Comparison of ENCODE assay signal across 29 cellular contexts in the genomic region with DNA sequence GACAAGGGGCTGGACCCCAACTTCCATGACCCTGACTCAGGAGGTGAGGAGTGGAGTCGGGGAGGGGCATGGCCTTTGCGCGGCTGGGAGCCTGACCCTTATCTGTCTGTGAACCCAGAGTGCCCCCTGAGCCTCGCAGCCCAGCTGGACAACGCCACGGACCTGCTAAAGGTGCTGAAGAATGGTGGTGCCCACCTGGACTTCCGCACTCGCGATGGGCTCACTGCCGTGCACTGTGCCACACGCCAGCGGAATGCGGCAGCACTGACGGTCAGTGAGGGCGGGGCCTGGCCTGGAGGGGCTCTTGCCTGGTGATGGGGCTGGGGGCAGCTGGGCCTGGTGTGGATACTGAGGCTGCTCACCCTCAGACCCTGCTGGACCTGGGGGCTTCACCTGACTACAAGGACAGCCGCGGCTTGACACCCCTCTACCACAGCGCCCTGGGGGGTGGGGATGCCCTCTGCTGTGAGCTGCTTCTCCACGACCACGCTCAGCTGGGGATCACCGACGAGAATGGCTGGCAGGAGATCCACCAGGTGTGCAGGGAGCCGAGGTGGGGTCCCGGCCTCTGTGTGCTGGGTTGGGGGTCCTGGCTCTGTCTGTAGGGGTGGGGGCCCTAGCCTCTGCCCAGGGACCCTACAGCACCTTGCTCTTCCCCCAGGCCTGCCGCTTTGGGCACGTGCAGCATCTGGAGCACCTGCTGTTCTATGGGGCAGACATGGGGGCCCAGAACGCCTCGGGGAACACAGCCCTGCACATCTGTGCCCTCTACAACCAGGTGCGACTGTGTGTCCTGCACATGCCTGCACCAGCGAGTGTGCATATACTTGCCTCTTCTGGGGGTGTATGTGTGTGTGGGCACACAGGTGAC. TPM values are rescaled to one million over a fixed set of nuclear protein-coding genes. Genes with fewer than 3 reads are reported as not detected.
DNase-seq lines count a peak whose midpoint lies in the region; ATAC-seq and TF ChIP-seq lines count a peak whose summit lies in the region.
"Had no signal": no experiment of that assay in that cellular context is flagged by ENCODE, and none has a peak within 500 bp of the region (broad histone marks: within the 10 kb centered on the region; RNA-seq: fewer than 3 reads in every experiment).

No MANE protein-coding gene starts in this region.

- in situ Hi-C loops in KBM-7 (cut with MboI; ENCODE audit: low pct_unique_long_range_greater_than_20kb, low sequenced_read_pairs) = no loop called here

- H3K27me3 ChIP-seq in Peyer's patch (peaks cover 0 to 7% of the 10 kb centered on the region in 2 donors), subcutaneous abdominal adipose tissue (ENCODE audit: control insufficient read depth in 5 of 5, insufficient read depth in 4 of 5, low read length in 5 of 5) (peaks cover 3 to 16% (median 11%) of the 10 kb centered on the region in 5 donors), psoas muscle (ENCODE audit: insufficient read depth in 3 of 3, low read length in 2 of 3) (peaks cover 0 to 22% (median 3%) of the 10 kb centered on the region in 3 donors)

- H3K9me3 Mint-ChIP-seq in chondrocyte (ENCODE audit: low read depth) = no peaks in the 10 kb centered on the region
- H3K9me3 Mint-ChIP-seq: activated naive CD8-positive, alpha-beta T cell treated with anti-CD3 and anti-CD28 coated beads, Interleukin-2, amount 50 U/mL, for 24 hours had no signal

- TF ChIP-seq CTCF in Peyer's patch (IDR thresholded peaks at IDR 0.05) (no peak), chondrocyte (IDR thresholded peaks at IDR 0.05) (no peak), psoas muscle (IDR thresholded peaks at IDR 0.05) (no peak)

- H3K36me3 ChIP-seq in Peyer's patch = no peaks in the 10 kb centered on the region
- peaks cover 0 to 47% (median 18%) of the 10 kb centered on the region in 5 donors for H3K36me3 ChIP-seq in subcutaneous abdominal adipose tissue (ENCODE audit: control insufficient read depth in 5 of 5, insufficient read depth in 5 of 5, low read length in 5 of 5)
- H3K36me3 ChIP-seq in psoas muscle (ENCODE audit: insufficient read depth in 1 of 2, low read depth in 1 of 2) = peaks cover 0 to 3% of the 10 kb centered on the region in 2 donors
- H3K36me3 ChIP-seq: neural progenitor cell, prostate gland, thoracic aorta had no signal

- ATAC-seq in GM18870 (IDR thresholded peaks at IDR 0.05; ENCODE audit: unreplicated experiment) (no peak), psoas muscle (no peak)
- ATAC-seq: activated naive CD8-positive, alpha-beta T cell treated with anti-CD3 and anti-CD28 coated beads, Interleukin-2, amount 50 U/mL, for 24 hours had no signal

- H3K27ac ChIP-seq in Peyer's patch (no peak overlapping the region), subcutaneous abdominal adipose tissue (ENCODE audit: low read depth, low read length) (peak overlapping the region; percentile 62), psoas muscle (no peak overlapping the region)
- H3K27ac ChIP-seq: esophagus muscularis mucosa, neural progenitor cell, prostate gland, SK-N-MC, thoracic aorta had no signal

- no peak for TF ChIP-seq POLR2A in Peyer's patch (IDR thresholded peaks at IDR 0.05)

- 84 to 89% (median 88%) methylated on average over 29 to 30 of the region's 30 CpGs for WGBS in psoas muscle, 3 donors

- DNase-seq in Peyer's patch (peak; percentile 8 to 42 (median 38)), chondrocyte (ENCODE audit: low spot score) (peak; percentile 87), islet precursor cell (peak; percentile 51), psoas muscle (no peak), KBM-7 (no peak)
- DNase-seq: activated CD4-positive, alpha-beta T cell treated with anti-CD3 and anti-CD28 coated beads for 48 hours; activated gamma-delta T cell; activated naive CD8-positive, alpha-beta T cell treated with anti-CD3 and anti-CD28 coated beads, Interleukin-2, amount 50 U/mL, for 24 hours; CD4-positive, CD25-positive, alpha-beta regulatory T cell; effector CD4-positive, alpha-beta T cell; HFFc6; hypothalamus; NCI-H1105 treated with DMSO at 0.1 percent for 48 hours; NCI-H2081; NCI-H226; NCI-H748 treated with DMSO at 0.1 percent for 48 hours; RPMI8226; stimulated activated CD4-positive, alpha-beta T cell treated with anti-CD3 and anti-CD28 coated beads, Interleukin-1b, Interleukin-23, amount 100 ng/mL, for 48 hours; T-helper 2 cell had no signal

- peaks cover 4% of the 10 kb centered on the region for H3K27me3 Mint-ChIP-seq in chondrocyte (ENCODE audit: low read depth)

- H3K4me3 Mint-ChIP-seq in chondrocyte (ENCODE audit: unreplicated experiment) = no peak overlapping the region
- H3K4me3 Mint-ChIP-seq: activated naive CD8-positive, alpha-beta T cell treated with anti-CD3 and anti-CD28 coated beads, Interleukin-2, amount 50 U/mL, for 24 hours; CD4-positive, CD25-positive, alpha-beta regulatory T cell; HFFc6; neural progenitor cell had no signal

- H3K4me1 Mint-ChIP-seq in chondrocyte (ENCODE audit: low read depth) = peaks cover 9% of the 10 kb centered on the region

- H3K9me3 ChIP-seq in Peyer's patch (no peaks in the 10 kb centered on the region), subcutaneous abdominal adipose tissue (ENCODE audit: control insufficient read depth in 5 of 5, low read length in 5 of 5) (peaks cover 0 to 6% (median 0%) of the 10 kb centered on the region in 5 donors), psoas muscle (no peaks in the 10 kb centered on the region)
- H3K9me3 ChIP-seq: esophagus muscularis mucosa, prostate gland, thoracic aorta had no signal

- H3K27ac Mint-ChIP-seq in chondrocyte (ENCODE audit: unreplicated experiment) = no peak overlapping the region
- H3K27ac Mint-ChIP-seq: activated naive CD8-positive, alpha-beta T cell treated with anti-CD3 and anti-CD28 coated beads, Interleukin-2, amount 50 U/mL, for 24 hours; CD4-positive, CD25-positive, alpha-beta regulatory T cell; HFFc6 had no signal

- H3K4me1 ChIP-seq in Peyer's patch = peaks cover 0 to 8% (median 4%) of the 10 kb centered on the region in 4 donors
- H3K4me1 ChIP-seq in subcutaneous abdominal adipose tissue (ENCODE audit: control insufficient read depth in 5 of 5, insufficient read depth in 5 of 5, low read length in 5 of 5) = peaks cover 0 to 47% (median 12%) of the 10 kb centered on the region in 5 donors
- no peaks in the 10 kb centered on the region for H3K4me1 ChIP-seq in psoas muscle
- H3K4me1 ChIP-seq: neural progenitor cell, prostate gland had no signal

- H3K4me3 ChIP-seq in Peyer's patch = no peak overlapping the region
- peak overlapping the region in 3 of 5 donors; percentile 76 to 90 (median 81) for H3K4me3 ChIP-seq in subcutaneous abdominal adipose tissue (ENCODE audit: low read depth in 1 of 5, low read length in 5 of 5)
- H3K4me3 ChIP-seq in psoas muscle = no peak overlapping the region
- H3K4me3 ChIP-seq: neural progenitor cell, prostate gland, SK-N-MC, skin epidermis, thoracic aorta had no signal

- H3K9ac ChIP-seq in subcutaneous abdominal adipose tissue (ENCODE audit: low read length in 5 of 5) = peak overlapping the region in 1 of 5 donors; percentile 59
- H3K9ac ChIP-seq: neural progenitor cell had no signal

- H3K36me3 Mint-ChIP-seq in chondrocyte (ENCODE audit: low read depth) = no peaks in the 10 kb centered on the region
- H3K36me3 Mint-ChIP-seq: CD4-positive, CD25-positive, alpha-beta regulatory T cell had no signal

- intact Hi-C loops in psoas muscle (cut with DNase I) = no loop called here

RNA-seq across cellular contexts. Expression of a gene that starts 6.3 kb away (rescaled TPM):
- total RNA-seq in Peyer's patch = 10 to 100 TPM in 2 of 4 donors, 1 to 10 TPM in 2; 2.8 to 36.3 (median 10.8) TPM
- total RNA-seq in chondrocyte = 3.9 to 7.5 TPM (median 7.0 TPM) in 3 replicates
- total RNA-seq in psoas muscle = 10 to 100 TPM in 3 of 4 donors, 1 to 10 TPM in 1; 7.5 to 16.3 (median 13.5) TPM
- 1 to 10 TPM; 4.2 to 9.3 (median 4.8) TPM for polyA plus RNA-seq in psoas muscle
- polyA plus RNA-seq: CD4-positive, CD25-positive, alpha-beta regulatory T cell had no signal

RNA-seq across cellular contexts. Expression of a gene that starts 50.9 kb away (rescaled TPM):
- total RNA-seq in Peyer's patch (100 to 1,000 TPM in 3 of 4 donors, 10 to 100 TPM in 1; 84.2 to 130 (median 124) TPM), chondrocyte (37.6 to 39.8 TPM (median 39.3 TPM) in 3 replicates), psoas muscle (10 to 100 TPM in 2 of 4 donors, 1 to 10 TPM in 2; 8.8 to 13.6 (median 10.4) TPM)
- polyA plus RNA-seq in psoas muscle = 10 to 100 TPM in 1 of 3 donors, 1 to 10 TPM in 2; 8.3 to 11.7 (median 9.8) TPM

RNA-seq across cellular contexts. Expression of a gene that starts 59.1 kb away (rescaled TPM):
- not detected for total RNA-seq in Peyer's patch
- 0.45 to 0.74 TPM (median 0.63 TPM) in 3 replicates for total RNA-seq in chondrocyte
- total RNA-seq in psoas muscle = under 1 TPM in 3 of 4 donors, not detected in 1; 0.26 to 0.82 (median 0.64) TPM
- polyA plus RNA-seq in psoas muscle = under 1 TPM in 2 of 3 donors, not detected in 1; 0.10 to 0.19 TPM
- total RNA-seq: CD4-positive, CD25-positive, alpha-beta regulatory T cell; frontal cortex; HFFc6; MCF 10A; thoracic aorta had no signal
- polyA plus RNA-seq: CD4-positive, CD25-positive, alpha-beta regulatory T cell had no signal

Comparison
In these comparisons a context has a peak if more than half of its experiments do, and no peak if none do; other contexts are left out.
1. DNase-seq: peak in Peyer's patch (3 of 3), chondrocyte (single experiment) and islet precursor cell (single experiment); none in psoas muscle (0 of 2) and KBM-7 (single experiment).
2. H3K4me3 ChIP-seq: peak in subcutaneous abdominal adipose tissue (3 of 5); none in Peyer's patch (0 of 4) and psoas muscle (single experiment).